8 cellular contexts compared by ENCODE assay signal in the genomic region with DNA sequence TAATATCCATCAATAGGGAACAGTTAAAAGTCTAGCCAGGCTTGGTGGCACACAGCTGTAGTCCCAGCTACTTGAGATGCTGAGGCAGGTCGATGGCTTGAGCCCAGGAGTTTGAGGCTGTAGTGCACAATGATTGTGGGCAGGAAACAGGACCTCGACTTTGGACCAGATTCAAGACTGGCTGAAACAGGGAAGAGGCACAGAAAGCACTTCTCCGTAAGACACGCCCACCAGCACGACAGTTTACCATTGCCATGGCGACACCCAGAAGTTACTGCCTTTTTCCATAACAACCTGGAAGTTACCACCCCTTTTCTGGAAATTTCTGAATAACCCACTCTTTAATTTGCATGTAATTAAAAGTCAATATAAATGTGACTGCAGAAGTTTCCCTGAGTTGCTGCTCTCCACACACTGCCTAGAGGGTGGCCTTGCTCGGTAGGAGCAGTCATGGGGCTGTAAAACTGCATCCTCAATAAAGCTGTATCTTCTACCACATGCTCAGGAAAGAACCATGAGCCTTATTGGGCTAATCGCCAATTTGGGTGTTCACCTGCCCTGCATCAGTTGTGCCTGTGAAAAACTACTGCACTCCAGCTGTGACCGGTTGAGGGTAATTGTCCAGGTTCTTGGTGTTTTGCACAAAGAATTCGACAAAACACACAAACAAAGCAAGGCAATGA. TPM values are rescaled to one million over a fixed set of nuclear protein-coding genes. Genes with fewer than 3 reads are reported as not detected.
A peak's percentile ranks its signal among the peaks of the same experiment; 100 is the strongest.
DNase-seq lines count a peak whose midpoint lies in the region; ATAC-seq, FAIRE-seq and TF ChIP-seq lines count a peak whose summit lies in the region.

No MANE protein-coding gene starts in this region.

- TF ChIP-seq RAD21 in K562 (CRISPR knock-in tag; conservative IDR thresholded peaks at IDR 0.05 in 1 of 2, IDR thresholded peaks at IDR 0.05 in 1 of 2) = no peak

- no peaks in the 10 kb centered on the region for H3K79me2 ChIP-seq in K562 (ENCODE audit: control insufficient read depth, insufficient read depth, low read length)

- peak overlapping the region; percentile 55 for H3K4me2 ChIP-seq in K562 (ENCODE audit: insufficient read depth, low read length)

- DNase-seq in DMS79 (lab: John Stamatoyannopoulos, UW) (peak; percentile 21), NCI-H1048 (lab: John Stamatoyannopoulos, UW) (peak; percentile 68), K562 (ENCODE audit: extremely low read depth in 1 of 4, low spot score in 3 of 4) (peak in 1 of 4 experiments; percentile 75), lung (ENCODE audit: low spot score) (peak; percentile 80), COLO668 (lab: John Stamatoyannopoulos, UW; ENCODE audit: unreplicated experiment) (no peak)

- TF ChIP-seq EP300 in K562 (IDR thresholded peaks at IDR 0.05; ENCODE audit: low read length) = no peak

- no peak for TF ChIP-seq POLR2A in K562 (conservative IDR thresholded peaks at IDR 0.05)

- ATAC-seq in K562 (peak; percentile 59), lung (ENCODE audit: insufficient read depth, low FRiP score) (no peak), HG02759 (IDR thresholded peaks at IDR 0.05; ENCODE audit: unreplicated experiment) (no peak), GM18498 (IDR thresholded peaks at IDR 0.05; ENCODE audit: unreplicated experiment) (no peak), GM19324 (IDR thresholded peaks at IDR 0.05; ENCODE audit: low FRiP score, unreplicated experiment) (no peak)

- TF ChIP-seq CTCF in K562 (IDR thresholded peaks at IDR 0.05 in 2 of 3, conservative IDR thresholded peaks at IDR 0.05 in 1 of 3; ENCODE audit: insufficient read depth in 2 of 3, low read depth in 1 of 3, low read length in 3 of 3) (no peak), lung (IDR thresholded peaks at IDR 0.05; ENCODE audit: control extremely low read depth, extremely low read depth) (no peak)

- WGBS in K562 (ENCODE audit: insufficient coverage, low coverage, missing lambda C conversion rate) = 26% methylated on average over 10 of the region's 10 CpGs
- WGBS in lung, 2 donors = 37 to 42% methylated on average over 10 of the region's 10 CpGs

- no peak overlapping the region for H3K4me3 ChIP-seq in K562
- H3K4me3 ChIP-seq in lung = no peak overlapping the region

- no peak overlapping the region for H3K27ac ChIP-seq in K562 (ENCODE audit: extremely low read depth, low read depth, low read length)
- peak overlapping the region in 1 of 2 donors; percentile 65 for H3K27ac ChIP-seq in lung (ENCODE audit: low read depth in 1 of 2, low read length in 1 of 2)

- H3K9me3 ChIP-seq in K562 (replicated peaks; ENCODE audit: control insufficient read depth, insufficient read depth, low read depth, low read length) = no peaks in the 10 kb centered on the region; the same call in 1 of the 2 replicates
- no peaks in the 10 kb centered on the region for H3K9me3 ChIP-seq in lung (ENCODE audit: control insufficient read depth in 2 of 2, insufficient read depth in 1 of 2, low read length in 1 of 2)

- BruUV-seq in K562 (replicated peaks; lab: Mats Ljungman, UMichigan) = no TSS peak

- POLR2A ChIA-PET in K562 (lab: Yijun Ruan, JAX) = interaction anchor here (0.6 kb wide), 2 partner anchors 9 to 34 kb away, joined by 3 read pairs; no protein-coding TSS in a partner anchor

- H3K27me3 ChIP-seq in K562 (ENCODE audit: control insufficient read depth in 2 of 2, insufficient read depth in 2 of 2, low read length in 2 of 2) (no peaks in the 10 kb centered on the region), lung (ENCODE audit: control insufficient read depth, insufficient read depth) (no peaks in the 10 kb centered on the region)

- no peaks in the 10 kb centered on the region for H3K9me1 ChIP-seq in K562 (ENCODE audit: control insufficient read depth, insufficient read depth, low read length)

- H4K20me1 ChIP-seq in K562 (replicated peaks; ENCODE audit: control insufficient read depth, insufficient read depth, low read length) = no peaks in the 10 kb centered on the region

- CTCF ChIA-PET in K562 (lab: Yijun Ruan, JAX; ENCODE audit: low intra/inter-chr PET ratio) = no interaction called here

- H3K4me1 ChIP-seq in K562 (replicated peaks in 1 of 2; ENCODE audit: control insufficient read depth in 2 of 2, insufficient read depth in 2 of 2, low read length in 2 of 2) = peaks cover 5 to 23% of the 10 kb centered on the region in 2 experiments
- H3K4me1 ChIP-seq in lung (ENCODE audit: control insufficient read depth in 2 of 2, insufficient read depth in 2 of 2, low read length in 2 of 2) = peaks cover 4 to 5% of the 10 kb centered on the region in 2 donors

- H3K9ac ChIP-seq in K562 (ENCODE audit: insufficient read depth in 1 of 2, low read depth in 2 of 2, low read length in 2 of 2) = no peak overlapping the region

- FAIRE-seq in K562 (lab: Jason Lieb, UNC) = peak; percentile 83

- intact Hi-C loops in K562 (cut with micrococcal nuclease) = no loop called here

- peak overlapping the region; percentile 70 for H2AFZ ChIP-seq in K562 (ENCODE audit: low read depth, low read length)

- H3K36me3 ChIP-seq in K562 (ENCODE audit: control insufficient read depth, insufficient read depth, low read length) (no peaks in the 10 kb centered on the region), lung (ENCODE audit: control insufficient read depth in 2 of 2, insufficient read depth in 2 of 2, low read length in 2 of 2) (no peaks in the 10 kb centered on the region)

- in situ Hi-C loops in K562 (cut with MboI) = no loop called here

RNA-seq across cellular contexts. Expression of gene LRRC23, which starts 4.6 kb away (rescaled TPM):
- 9.1 and 10.2 TPM in 2 replicates for total RNA-seq in K562 (2011; cell fraction: chromatin; rRNA removed; ENCODE audit: low replicate concordance)
- total RNA-seq in K562 (2011; cell fraction: nucleolus; rRNA removed) = 4.8 and 5.7 TPM in 2 replicates
- total RNA-seq in K562 (2011; cell fraction: nucleoplasm; rRNA removed) = 4.7 and 5.9 TPM in 2 replicates
- total RNA-seq in K562 (2014; rRNA removed) (3.1 TPM in 2 replicates), K562 (2014; rRNA removed; fragmentation: Illumina TruSeq; extraction: Trizol) (4.2 and 4.3 TPM in 2 replicates), K562 (2015; rRNA removed; fragmentation: Illumina TruSeq; extraction: Trizol) (2.5 and 3.4 TPM in 2 replicates), K562 (2021) (2.1 and 3.0 TPM in 2 replicates), lung (10 to 100 TPM; 48.7 to 61.0 TPM)
- polyA plus RNA-seq in K562 (2011; rRNA removed) (7.0 and 7.8 TPM in 2 replicates), K562 (2014; fragmentation: Illumina TruSeq; extraction: Trizol) (4.4 and 5.3 TPM in 2 replicates), K562 (2014; fragmentation: Nextera tagmentation; extraction: Ambion mirVana) (1 to 10 TPM; 2.7 to 2.8 TPM), K562 (2014; rRNA removed) (2.2 and 4.6 TPM in 2 replicates), lung (10 to 100 TPM; 29.6 to 35.5 TPM)
- polyA plus RNA-seq in K562 (2011; cell fraction: cytosol; rRNA removed) = 5.4 and 7.8 TPM in 2 replicates
- polyA plus RNA-seq in K562 (2011; cell fraction: nucleus; rRNA removed) = 6.2 and 7.4 TPM in 2 replicates
- polyA plus RNA-seq in K562 (2012) = 3.9 and 8.8 TPM in 2 replicates
- polyA minus RNA-seq in K562 (2011; rRNA and poly(A)+ RNA removed) = 4.8 and 6.5 TPM in 2 replicates
- polyA minus RNA-seq in K562 (2011; cell fraction: cytosol; rRNA and poly(A)+ RNA removed) = 2.4 TPM in 1 of 2 replicates, not detected in the other
- 1.1 and 6.7 TPM in 2 replicates for polyA minus RNA-seq in K562 (2011; cell fraction: nucleus; rRNA and poly(A)+ RNA removed)

RNA-seq across cellular contexts. Expression of gene ENO2, which starts 14.4 kb away (rescaled TPM):
- 58.9 and 105 TPM in 2 replicates for total RNA-seq in K562 (2011; cell fraction: chromatin; rRNA removed; ENCODE audit: low replicate concordance)
- total RNA-seq in K562 (2011; cell fraction: nucleolus; rRNA removed) = 52.2 and 55.9 TPM in 2 replicates
- 54.7 and 61.2 TPM in 2 replicates for total RNA-seq in K562 (2011; cell fraction: nucleoplasm; rRNA removed)
- total RNA-seq in K562 (2014; rRNA removed) (10.9 and 14.1 TPM in 2 replicates), K562 (2014; rRNA removed; fragmentation: Illumina TruSeq; extraction: Trizol) (10.2 and 12.4 TPM in 2 replicates), K562 (2015; rRNA removed; fragmentation: Illumina TruSeq; extraction: Trizol) (13.0 and 13.9 TPM in 2 replicates), K562 (2021) (18.1 and 20.3 TPM in 2 replicates), lung (10 to 100 TPM; 14.4 to 41.9 TPM)
- polyA plus RNA-seq in K562 (2011; rRNA removed) (43.3 and 70.5 TPM in 2 replicates), K562 (2014; fragmentation: Illumina TruSeq; extraction: Trizol) (22.8 and 25.2 TPM in 2 replicates), K562 (2014; fragmentation: Nextera tagmentation; extraction: Ambion mirVana) (10 to 100 TPM; 23.2 to 27.6 TPM), K562 (2014; rRNA removed) (20.5 and 21.0 TPM in 2 replicates), lung (10 to 100 TPM; 26.8 to 34.8 TPM)
- 33.7 and 81.5 TPM in 2 replicates for polyA plus RNA-seq in K562 (2011; cell fraction: cytosol; rRNA removed)
- 166 and 226 TPM in 2 replicates for polyA plus RNA-seq in K562 (2011; cell fraction: nucleus; rRNA removed)
- polyA plus RNA-seq in K562 (2012) = 49.7 and 51.0 TPM in 2 replicates
- 24.6 and 30.6 TPM in 2 replicates for polyA minus RNA-seq in K562 (2011; rRNA and poly(A)+ RNA removed)
- polyA minus RNA-seq in K562 (2011; cell fraction: cytosol; rRNA and poly(A)+ RNA removed) = 11.5 and 21.7 TPM in 2 replicates
- 18.6 and 33.5 TPM in 2 replicates for polyA minus RNA-seq in K562 (2011; cell fraction: nucleus; rRNA and poly(A)+ RNA removed)

RNA-seq across cellular contexts. Expression of gene SPSB2, which starts 26.9 kb away (rescaled TPM):
- total RNA-seq in K562 (2011; cell fraction: chromatin; rRNA removed; ENCODE audit: low replicate concordance) = 1.5 and 5.5 TPM in 2 replicates
- total RNA-seq in K562 (2011; cell fraction: nucleolus; rRNA removed) = 4.5 and 5.3 TPM in 2 replicates
- 4.0 and 5.6 TPM in 2 replicates for total RNA-seq in K562 (2011; cell fraction: nucleoplasm; rRNA removed)
- total RNA-seq in K562 (2014; rRNA removed) (8.9 and 10.6 TPM in 2 replicates), K562 (2014; rRNA removed; fragmentation: Illumina TruSeq; extraction: Trizol) (1.3 and 1.6 TPM in 2 replicates), K562 (2015; rRNA removed; fragmentation: Illumina TruSeq; extraction: Trizol) (7.2 and 7.9 TPM in 2 replicates), K562 (2021) (7.5 and 9.4 TPM in 2 replicates), lung (10 to 100 TPM; 25.3 to 37.5 TPM)
- polyA plus RNA-seq in K562 (2011; rRNA removed) (1.9 and 3.0 TPM in 2 replicates), K562 (2014; fragmentation: Illumina TruSeq; extraction: Trizol) (1.4 and 5.5 TPM in 2 replicates), K562 (2014; fragmentation: Nextera tagmentation; extraction: Ambion mirVana) (under 1 TPM; 0.10 to 0.29 TPM), K562 (2014; rRNA removed) (10.5 and 13.7 TPM in 2 replicates), lung (10 to 100 TPM; 21.0 to 39.8 TPM)
- 5.1 and 8.3 TPM in 2 replicates for polyA plus RNA-seq in K562 (2011; cell fraction: cytosol; rRNA removed)
- polyA plus RNA-seq in K562 (2011; cell fraction: nucleus; rRNA removed) = 5.3 and 7.2 TPM in 2 replicates
- polyA plus RNA-seq in K562 (2012) = 5.7 and 6.2 TPM in 2 replicates
- polyA minus RNA-seq in K562 (2011; rRNA and poly(A)+ RNA removed) = 0.70 and 1.5 TPM in 2 replicates
- polyA minus RNA-seq in K562 (2011; cell fraction: cytosol; rRNA and poly(A)+ RNA removed) = 2.0 and 2.5 TPM in 2 replicates
- polyA minus RNA-seq in K562 (2011; cell fraction: nucleus; rRNA and poly(A)+ RNA removed) = 4.8 and 6.1 TPM in 2 replicates

RNA-seq across cellular contexts. Expression of gene ATN1, which starts 27.8 kb away (rescaled TPM):
- total RNA-seq in K562 (2011; cell fraction: chromatin; rRNA removed; ENCODE audit: low replicate concordance) = 40.4 and 80.7 TPM in 2 replicates
- total RNA-seq in K562 (2011; cell fraction: nucleolus; rRNA removed) = 33.9 and 34.2 TPM in 2 replicates
- 35.9 and 45.9 TPM in 2 replicates for total RNA-seq in K562 (2011; cell fraction: nucleoplasm; rRNA removed)
- total RNA-seq in K562 (2014; rRNA removed) (3.9 and 6.6 TPM in 2 replicates), K562 (2014; rRNA removed; fragmentation: Illumina TruSeq; extraction: Trizol) (1.1 and 1.3 TPM in 2 replicates), K562 (2015; rRNA removed; fragmentation: Illumina TruSeq; extraction: Trizol) (2.6 and 3.4 TPM in 2 replicates), K562 (2021) (40.5 and 49.8 TPM in 2 replicates), lung (100 to 1,000 TPM in 1 of 2 donors, 10 to 100 TPM in 1; 72.1 to 113 TPM)
- polyA plus RNA-seq in K562 (2011; rRNA removed) (2.7 and 8.6 TPM in 2 replicates), K562 (2014; fragmentation: Illumina TruSeq; extraction: Trizol) (31.0 and 37.6 TPM in 2 replicates), K562 (2014; fragmentation: Nextera tagmentation; extraction: Ambion mirVana) (under 1 TPM; 0.15 to 0.20 TPM), K562 (2014; rRNA removed) (21.8 and 28.6 TPM in 2 replicates), lung (10 to 100 TPM; 63.5 to 87.5 TPM)
- 4.1 and 7.5 TPM in 2 replicates for polyA plus RNA-seq in K562 (2011; cell fraction: cytosol; rRNA removed)
- 33.6 and 70.0 TPM in 2 replicates for polyA plus RNA-seq in K562 (2011; cell fraction: nucleus; rRNA removed)
- 32.7 and 40.7 TPM in 2 replicates for polyA plus RNA-seq in K562 (2012)
- 1.1 and 1.6 TPM in 2 replicates for polyA minus RNA-seq in K562 (2011; rRNA and poly(A)+ RNA removed)
- polyA minus RNA-seq in K562 (2011; cell fraction: cytosol; rRNA and poly(A)+ RNA removed) = 13.8 and 27.9 TPM in 2 replicates
- 7.9 and 9.2 TPM in 2 replicates for polyA minus RNA-seq in K562 (2011; cell fraction: nucleus; rRNA and poly(A)+ RNA removed)

RNA-seq across cellular contexts. Expression of gene TPI1, which starts 32.6 kb away (rescaled TPM):
- 247 and 515 TPM in 2 replicates for total RNA-seq in K562 (2011; cell fraction: chromatin; rRNA removed; ENCODE audit: low replicate concordance)
- total RNA-seq in K562 (2011; cell fraction: nucleolus; rRNA removed) = 482 and 515 TPM in 2 replicates
- total RNA-seq in K562 (2011; cell fraction: nucleoplasm; rRNA removed) = 405 and 412 TPM in 2 replicates
- total RNA-seq in K562 (2014; rRNA removed) (810 and 1,081 TPM in 2 replicates), K562 (2014; rRNA removed; fragmentation: Illumina TruSeq; extraction: Trizol) (553 and 662 TPM in 2 replicates), K562 (2015; rRNA removed; fragmentation: Illumina TruSeq; extraction: Trizol) (816 and 892 TPM in 2 replicates), K562 (2021) (678 and 684 TPM in 2 replicates), lung (100 to 1,000 TPM; 256 to 507 TPM)
- polyA plus RNA-seq in K562 (2011; rRNA removed) (1,939 and 1,978 TPM in 2 replicates), K562 (2014; fragmentation: Illumina TruSeq; extraction: Trizol) (1,007 and 1,220 TPM in 2 replicates), K562 (2014; fragmentation: Nextera tagmentation; extraction: Ambion mirVana) (1,000 to 10,000 TPM; 4,965 to 4,971 TPM), K562 (2014; rRNA removed) (764 and 829 TPM in 2 replicates), lung (1,000 to 10,000 TPM in 1 of 2 donors, 100 to 1,000 TPM in 1; 362 to 1,097 TPM)
- polyA plus RNA-seq in K562 (2011; cell fraction: cytosol; rRNA removed) = 2,885 and 2,924 TPM in 2 replicates
- polyA plus RNA-seq in K562 (2011; cell fraction: nucleus; rRNA removed) = 1,145 and 1,403 TPM in 2 replicates
- polyA plus RNA-seq in K562 (2012) = 681 and 688 TPM in 2 replicates
- polyA minus RNA-seq in K562 (2011; rRNA and poly(A)+ RNA removed) = 1,244 and 1,320 TPM in 2 replicates
- polyA minus RNA-seq in K562 (2011; cell fraction: cytosol; rRNA and poly(A)+ RNA removed) = 431 and 480 TPM in 2 replicates
- 154 and 318 TPM in 2 replicates for polyA minus RNA-seq in K562 (2011; cell fraction: nucleus; rRNA and poly(A)+ RNA removed)

Comparison
In these comparisons a context has a peak if more than half of its experiments do, and no peak if none do; other contexts are left out.
1. RNA of gene LRRC23, which starts 4.6 kb away (total RNA-seq): 48.7 to 61.0 TPM in lung; 2.1 to 10.2 TPM in K562; every median in the first group is over 4 times any median in the second.